1 cellular context compared by ENCODE assay signal in genomic region chr2:75710220-75710576, GRCh38.
TF ChIP-seq lines count a peak whose summit lies in the region.

No MANE protein-coding gene starts in this region.

TF ChIP-seq in SK-N-SH treated with all-trans-retinoic acid at 6 μM for 48 hours, 23 proteins besides CTCF, POLR2A, EP300 and RAD21 (continued from another document):
- no peak for TF ChIP-seq POU6F1 (CRISPR knock-in tag; IDR thresholded peaks at IDR 0.05; ENCODE audit: borderline replicate concordance, low read depth)
- TF ChIP-seq TOX (CRISPR knock-in tag; IDR thresholded peaks at IDR 0.05; ENCODE audit: borderline replicate concordance): no peak
- TF ChIP-seq ARNTL (CRISPR knock-in tag; IDR thresholded peaks at IDR 0.05; ENCODE audit: borderline replicate concordance, low read depth): no peak
- no peak for TF ChIP-seq CREB5 (CRISPR knock-in tag; IDR thresholded peaks at IDR 0.05; ENCODE audit: low read depth)
- TF ChIP-seq PPARA (CRISPR knock-in tag; IDR thresholded peaks at IDR 0.05; ENCODE audit: borderline replicate concordance): no peak
- no peak for TF ChIP-seq ZNF8 (CRISPR knock-in tag; IDR thresholded peaks at IDR 0.05)
- TF ChIP-seq ISL1 (CRISPR knock-in tag; IDR thresholded peaks at IDR 0.05): no peak
- TF ChIP-seq ESRRG (CRISPR knock-in tag; IDR thresholded peaks at IDR 0.05): no peak
TF ChIP-seq in SK-N-SH treated with all-trans-retinoic acid at 6 μM for 48 hours: peak in this region for 0.
